Comparison of ENCODE assay signal across 9 cellular contexts in genomic region chr4:107896158-107896645, GRCh38. TPM values are rescaled to one million over a fixed set of nuclear protein-coding genes. Genes with fewer than 3 reads are reported as not detected.
DNase-seq lines count a peak whose midpoint lies in the region; ATAC-seq and TF ChIP-seq lines count a peak whose summit lies in the region.
"Had no signal": no experiment of that assay in that cellular context is flagged by ENCODE, and none has a peak within 500 bp of the region (broad histone marks: within the 10 kb centered on the region; RNA-seq: fewer than 3 reads in every experiment).

No MANE protein-coding gene starts in this region.

- ATAC-seq in HG02981 (IDR thresholded peaks at IDR 0.05; ENCODE audit: unreplicated experiment) (peak; percentile 55), body of pancreas (peak; percentile 60), GM21576 (IDR thresholded peaks at IDR 0.05; ENCODE audit: unreplicated experiment) (no peak)

- H3K27me3 ChIP-seq in body of pancreas (no peaks in the 10 kb centered on the region), neural progenitor cell (no peaks in the 10 kb centered on the region)

- intact Hi-C loops in body of pancreas (cut with DNase I), result no loop called here

- H3K4me2 ChIP-seq in neural progenitor cell, result no peak overlapping the region

- H3K27me3 Mint-ChIP-seq in neural progenitor cell (ENCODE audit: insufficient read depth, low read depth), result no peaks in the 10 kb centered on the region

- peaks cover 16% of the 10 kb centered on the region for H3F3A ChIP-seq in neural progenitor cell (ENCODE audit: low read depth)

- H3K27ac Mint-ChIP-seq in neural progenitor cell, result no peak overlapping the region

- no peaks in the 10 kb centered on the region for H3K4me1 Mint-ChIP-seq in neural progenitor cell

- no peaks in the 10 kb centered on the region for H3K79me2 ChIP-seq in neural progenitor cell (ENCODE audit: low read depth)

- no peak overlapping the region for H3K4me3 Mint-ChIP-seq in neural progenitor cell

- in situ Hi-C loops in G401 (cut with HindIII; ENCODE audit: low sequenced_read_pairs), result no loop called here

- no peak for TF ChIP-seq POLR2A in body of pancreas (IDR thresholded peaks at IDR 0.05)

- H3K4me1 ChIP-seq in body of pancreas, result no peaks in the 10 kb centered on the region
- peaks cover 22% of the 10 kb centered on the region for H3K4me1 ChIP-seq in neural progenitor cell

- H3K27ac ChIP-seq in body of pancreas (peak overlapping the region in 1 of 4 donors; percentile 30), neural progenitor cell (no peak overlapping the region)

- TF ChIP-seq CTCF in body of pancreas (IDR thresholded peaks at IDR 0.05), result no peak
- TF ChIP-seq CTCF in neural progenitor cell (IDR thresholded peaks at IDR 0.05), result no peak

- H3K9me3 ChIP-seq in body of pancreas (no peaks in the 10 kb centered on the region), neural progenitor cell (ENCODE audit: low read depth) (no peaks in the 10 kb centered on the region)

- no peaks in the 10 kb centered on the region for H3K9me3 Mint-ChIP-seq in neural progenitor cell

- 33 to 51% methylated on average over 2 of the region's 2 CpGs for WGBS in body of pancreas, 2 donors

- DNase-seq in COLO829 (ENCODE audit: low spot score) (peak; percentile 86), body of pancreas (peak in 1 of 4 donors; percentile 20), lung microvascular endothelial cell (ENCODE audit: low read depth in 2 of 2) (peak; percentile 89 to 96), NCI-H1694 treated with DMSO at 0.1 percent for 48 hours (lab: John Stamatoyannopoulos, UW) (no peak), neural progenitor cell (ENCODE audit: low spot score) (no peak), G401 (ENCODE audit: low spot score) (no peak)
- DNase-seq: NK-92 treated with Interleukin-12 subunit alpha and Interleukin-12 subunit beta, amount 100 ng/mL, for 24 hours had no signal

- no peak overlapping the region for H3K9ac ChIP-seq in neural progenitor cell

- H3K4me3 ChIP-seq in body of pancreas (no peak overlapping the region), neural progenitor cell (no peak overlapping the region)

- H4K20me1 ChIP-seq in neural progenitor cell (ENCODE audit: low read depth), result no peaks in the 10 kb centered on the region

- H3K36me3 ChIP-seq in body of pancreas (replicated peaks in 1 of 2; ENCODE audit: insufficient read depth in 1 of 2, low read depth in 2 of 2) (no peaks in the 10 kb centered on the region), neural progenitor cell (no peaks in the 10 kb centered on the region)

- no peak overlapping the region for H2AFZ ChIP-seq in neural progenitor cell (replicated peaks)

- H3K36me3 Mint-ChIP-seq in neural progenitor cell, result no peaks in the 10 kb centered on the region

RNA-seq across cellular contexts. Expression of gene CYP2U1, which starts 35.1 kb away (rescaled TPM):
- total RNA-seq in body of pancreas (1 to 10 TPM; 5.7 to 7.6 TPM), lung microvascular endothelial cell (3.7 and 3.8 TPM in 2 replicates), neural progenitor cell (ENCODE audit: low replicate concordance) (6.4 and 8.4 TPM in 2 replicates)
- total RNA-seq in G401 (2014; rRNA removed; shearing (Covaris generic)), result 2.7 and 3.9 TPM in 2 replicates

Comparison
In these comparisons a context has a peak if more than half of its experiments do, and no peak if none do; other contexts are left out.
1. DNase-seq: peak in COLO829 (single experiment) and lung microvascular endothelial cell (2 of 2); none in NCI-H1694 treated with DMSO at 0.1 percent for 48 hours (single experiment), neural progenitor cell (single experiment) and G401 (single experiment).